In genomic region chr17:4858880-4859260, GRCh38 we compare ENCODE assay signal across 7 cellular contexts. TPM values are rescaled to one million over a fixed set of nuclear protein-coding genes. Genes with fewer than 3 reads are reported as not detected.
DNase-seq lines count a peak whose midpoint lies in the region; ATAC-seq and TF ChIP-seq lines count a peak whose summit lies in the region.
"Had no signal": no experiment of that assay in that cellular context is flagged by ENCODE, and none has a peak within 500 bp of the region (broad histone marks: within the 10 kb centered on the region; RNA-seq: fewer than 3 reads in every experiment).

No MANE protein-coding gene starts in this region.

- TF ChIP-seq POLR2A in ovary (IDR thresholded peaks at IDR 0.05), result no peak

- 17 to 21% methylated on average over 5 of the region's 5 CpGs for WGBS in esophagus, 2 donors
- 36 to 47% (median 37%) methylated on average over 5 of the region's 5 CpGs for WGBS in ovary, 3 donors

- peaks cover 0 to 4% of the 10 kb centered on the region in 2 donors for H3K36me3 ChIP-seq in esophagus (ENCODE audit: control insufficient read depth in 2 of 2, insufficient read depth in 2 of 2, low read length in 1 of 2)
- no peaks in the 10 kb centered on the region for H3K36me3 ChIP-seq in ovary

- H3K36me3 Mint-ChIP-seq in HFFc6 (ENCODE audit: low read depth), result peaks cover 22% of the 10 kb centered on the region

- DNase-seq in HFFc6 (peak; percentile 20), ovary (peak in 2 of 5 donors; percentile 39 to 55), NCI-H446 treated with DMSO at 0.1 percent for 48 hours (lab: John Stamatoyannopoulos, UW) (no peak), NCI-H524 (lab: John Stamatoyannopoulos, UW) (no peak)
- DNase-seq in stimulated activated naive CD8-positive, alpha-beta T cell treated with anti-CD3 and anti-CD28 coated beads, Interleukin-15, Interleukin-2, amounts not matched to agents 100 U/mL and 50 U/mL, for 24 hours, result no peak

- H3K4me1 ChIP-seq in esophagus (ENCODE audit: control insufficient read depth in 2 of 2, insufficient read depth in 2 of 2, low read length in 1 of 2) (peaks cover 8 to 18% of the 10 kb centered on the region in 2 donors), ovary (ENCODE audit: insufficient read depth) (peaks cover 16% of the 10 kb centered on the region)

- no peak for TF ChIP-seq EP300 in ovary (IDR thresholded peaks at IDR 0.05)

- H3K4me3 ChIP-seq in esophagus (ENCODE audit: low read depth in 1 of 2, low read length in 2 of 2) (peak overlapping the region; percentile 13 to 81), ovary (no peak overlapping the region)

- no peaks in the 10 kb centered on the region; the same call in 1 of the 2 replicates for H3K27me3 Mint-ChIP-seq in HFFc6 (ENCODE audit: insufficient read depth)

- H3K27me3 ChIP-seq in esophagus (ENCODE audit: control insufficient read depth in 1 of 2, insufficient read depth in 2 of 2, low read length in 2 of 2) (no peaks in the 10 kb centered on the region), ovary (no peaks in the 10 kb centered on the region)

- peaks cover 31% of the 10 kb centered on the region for H3K4me1 Mint-ChIP-seq in HFFc6 (ENCODE audit: low read depth)

- H3K9me3 Mint-ChIP-seq in HFFc6, result no peaks in the 10 kb centered on the region

- intact Hi-C loops in ovary (cut with DNase I), result no loop called here

- H3K27ac ChIP-seq in esophagus (ENCODE audit: low read depth in 2 of 2, low read length in 1 of 2) (peak overlapping the region; percentile 79 to 83), ovary (peak overlapping the region; percentile 22 to 59)
- H3K27ac ChIP-seq: HL-60 had no signal

- ATAC-seq in stimulated activated naive CD8-positive, alpha-beta T cell treated with anti-CD3 and anti-CD28 coated beads, Interleukin-15, Interleukin-2, amounts not matched to agents 100 U/mL and 50 U/mL, for 24 hours, result no peak

- TF ChIP-seq CTCF in HFFc6 (IDR thresholded peaks at IDR 0.05) (no peak), ovary (IDR thresholded peaks at IDR 0.05) (no peak)

- no peaks in the 10 kb centered on the region for H3K9me3 ChIP-seq in esophagus (ENCODE audit: control insufficient read depth in 2 of 2, insufficient read depth in 1 of 2, low read depth in 1 of 2, low read length in 1 of 2)
- H3K9me3 ChIP-seq in ovary, result no peaks in the 10 kb centered on the region

- peak overlapping the region; percentile 32; the same call in 1 of the 2 replicates for H3K4me3 Mint-ChIP-seq in HFFc6

- H3K27ac Mint-ChIP-seq in HFFc6, result peak overlapping the region; percentile 64

RNA-seq across cellular contexts. Expression of gene MINK1, which starts 25.7 kb away (rescaled TPM):
- total RNA-seq in HFFc6 (2021; fragmentation: NEBNext Ultra II Directional; extraction: Animal tissue kit (Norgen Biotek cat#: 25700)), result 10 to 100 TPM; 68.5 to 82.4 (median 71.6) TPM
- polyA plus RNA-seq in esophagus (100 to 1,000 TPM in 1 of 2 donors, 10 to 100 TPM in 1; 86.1 to 161 TPM), ovary (10 to 100 TPM; 66.4 to 71.9 TPM)
- 100 to 1,000 TPM in 4 of 7 donors, 10 to 100 TPM in 3; 37.6 to 177 (median 108) TPM for total RNA-seq in ovary

RNA-seq across cellular contexts. Expression of gene C17orf107, which starts 40.5 kb away (rescaled TPM):
- total RNA-seq in HFFc6 (2021; fragmentation: NEBNext Ultra II Directional; extraction: Animal tissue kit (Norgen Biotek cat#: 25700)), result 1 to 10 TPM in 4 of 6 experiments, under 1 TPM in 2; 0.95 to 1.6 (median 1.4) TPM
- under 1 TPM; 0.58 to 0.71 TPM for polyA plus RNA-seq in esophagus
- total RNA-seq in ovary, result 10 to 100 TPM in 2 of 7 donors, 1 to 10 TPM in 5; 6.0 to 11.8 (median 8.6) TPM
- polyA plus RNA-seq in ovary, result 1 to 10 TPM; 1.1 to 4.4 TPM

RNA-seq across cellular contexts. Expression of gene CHRNE, which starts 44.0 kb away (rescaled TPM):
- under 1 TPM in 3 of 6 experiments, not detected in 3; 0.07 to 0.15 (median 0.07) TPM for total RNA-seq in HFFc6 (2021; fragmentation: NEBNext Ultra II Directional; extraction: Animal tissue kit (Norgen Biotek cat#: 25700))
- polyA plus RNA-seq in esophagus (under 1 TPM; 0.16 to 0.47 TPM), ovary (1 to 10 TPM in 1 of 2 donors, under 1 TPM in 1; 0.53 to 1.1 TPM)
- 1 to 10 TPM in 4 of 7 donors, under 1 TPM in 3; 0.34 to 1.4 (median 1.0) TPM for total RNA-seq in ovary

RNA-seq across cellular contexts. Expression of gene PLD2, which starts 51.9 kb away (rescaled TPM):
- 10 to 100 TPM; 14.9 to 21.8 (median 19.4) TPM for total RNA-seq in HFFc6 (2021; fragmentation: NEBNext Ultra II Directional; extraction: Animal tissue kit (Norgen Biotek cat#: 25700))
- polyA plus RNA-seq in esophagus (10 to 100 TPM; 66.9 to 67.4 TPM), ovary (10 to 100 TPM; 20.3 to 31.4 TPM)
- total RNA-seq in ovary, result 10 to 100 TPM; 16.2 to 53.3 (median 42.7) TPM
